Comparison of ENCODE assay signal across 13 cellular contexts in genomic region chr1:234231061-234231892, GRCh38.
A peak's percentile ranks its signal among the peaks of the same experiment; 100 is the strongest.
DNase-seq lines count a peak whose midpoint lies in the region; ATAC-seq and TF ChIP-seq lines count a peak whose summit lies in the region.
"Had no signal": no experiment of that assay in that cellular context is flagged by ENCODE, and none has a peak within 500 bp of the region (broad histone marks: within the 10 kb centered on the region; RNA-seq: fewer than 3 reads in every experiment).

No MANE protein-coding gene starts in this region.

- CTCF ChIA-PET in SK-N-SH (lab: Yijun Ruan, JAX), result interaction anchor here (0.6 to 3.3 kb wide), 3 partner anchors 18 to 79 kb away, joined by 3 to 17 read pairs (median 5); no protein-coding TSS in a partner anchor

- H3F3A ChIP-seq in SK-N-SH (replicated peaks; ENCODE audit: insufficient read depth), result no peaks in the 10 kb centered on the region

- no peaks in the 10 kb centered on the region for H3K79me2 ChIP-seq in SK-N-SH (ENCODE audit: insufficient read depth)

- H3K9ac ChIP-seq in BLaER1 treated with 17β-estradiol and CSF1 and Interleukin-3, amounts not matched to agents 10 nM and 100 nM, result peak overlapping the region in 3 of 11 experiments; percentile 29 to 52 (median 38); a peak in 2 of 22 replicates
- H3K9ac ChIP-seq in SK-N-SH, result no peak overlapping the region

- peaks cover 0 to 10% (median 0%) of the 10 kb centered on the region in 11 experiments; a peak in 3 of 22 replicates for H3K9me3 ChIP-seq in BLaER1 treated with 17β-estradiol and CSF1 and Interleukin-3, amounts not matched to agents 10 nM and 100 nM (replicated peaks in 1 of 11)
- H3K9me3 ChIP-seq in SK-N-SH, result no peaks in the 10 kb centered on the region
- H3K9me3 ChIP-seq: heart right ventricle, tibial nerve had no signal

- no peaks in the 10 kb centered on the region for H3K9me2 ChIP-seq in SK-N-SH

- POLR2A ChIA-PET in SK-N-SH (lab: Yijun Ruan, JAX), result interaction anchor here (0.6 kb wide), 1 partner anchor 43 kb away, joined by 4 read pairs; no protein-coding TSS in a partner anchor

- no peaks in the 10 kb centered on the region; a peak in 1 of 22 replicates for H4K20me1 ChIP-seq in BLaER1 treated with 17β-estradiol and CSF1 and Interleukin-3, amounts not matched to agents 10 nM and 100 nM
- no peaks in the 10 kb centered on the region for H4K20me1 ChIP-seq in SK-N-SH (ENCODE audit: insufficient read depth)

- H3K27ac ChIP-seq in BLaER1 treated with 17β-estradiol and CSF1 and Interleukin-3, amounts not matched to agents 10 nM and 100 nM, result 0 out of 22 replicates have a peak overlapping the region, but pooled peaks of 2 of the 11 experiments have one; percentile 16 to 29
- no peak overlapping the region for H3K27ac ChIP-seq in SK-N-SH (ENCODE audit: low read depth in 2 of 2, low read length in 1 of 2)
- H3K27ac ChIP-seq: heart right ventricle, tibial nerve had no signal

- DNase-seq in SK-N-SH, result no peak
- DNase-seq in islet precursor cell, result peak; percentile 85
- DNase-seq in dermis blood vessel endothelial cell, result no peak
- DNase-seq in GM19240 (ENCODE audit: insufficient read length, low spot score), result no peak
- DNase-seq: heart right ventricle, naive B cell, NCI-H1436 treated with DMSO at 0.1 percent for 48 hours had no signal

- no peak for TF ChIP-seq RAD21 in SK-N-SH (IDR thresholded peaks at IDR 0.05; ENCODE audit: low read length)

- 86% methylated on average over 30 of the region's 55 CpGs for WGBS in SK-N-SH (ENCODE audit: low lambda C conversion rate)

- TF ChIP-seq EP300 in SK-N-SH (IDR thresholded peaks at IDR 0.05; ENCODE audit: borderline replicate concordance in 1 of 2, low read depth in 1 of 2, low read length in 1 of 2), result no peak

- H3K4me3 ChIP-seq in BLaER1 treated with 17β-estradiol and CSF1 and Interleukin-3, amounts not matched to agents 10 nM and 100 nM, result no peak overlapping the region
- H3K4me3 ChIP-seq in SK-N-SH (ENCODE audit: low read depth in 2 of 2, low read length in 1 of 2), result no peak overlapping the region
- H3K4me3 ChIP-seq: tibial nerve had no signal

- ATAC-seq in GM18861 (IDR thresholded peaks at IDR 0.05; ENCODE audit: unreplicated experiment) (peak; percentile 53), HG03520 (IDR thresholded peaks at IDR 0.05; ENCODE audit: unreplicated experiment) (no peak), HG03196 (IDR thresholded peaks at IDR 0.05; ENCODE audit: unreplicated experiment) (no peak)
- ATAC-seq: Right ventricle myocardium inferior had no signal

- TF ChIP-seq CTCF in SK-N-SH (IDR thresholded peaks at IDR 0.05), result peak; percentile 13; the same call in 1 of the 2 replicates

- H3K36me3 ChIP-seq in BLaER1 treated with 17β-estradiol and CSF1 and Interleukin-3, amounts not matched to agents 10 nM and 100 nM, result no peaks in the 10 kb centered on the region
- H3K36me3 ChIP-seq in SK-N-SH (replicated peaks in 1 of 2; ENCODE audit: control insufficient read depth in 1 of 2, insufficient read depth in 2 of 2, low read length in 1 of 2), result no peaks in the 10 kb centered on the region
- H3K36me3 ChIP-seq: heart right ventricle, tibial nerve had no signal

- H3K4me2 ChIP-seq in BLaER1 treated with 17β-estradiol and CSF1 and Interleukin-3, amounts not matched to agents 10 nM and 100 nM, result peak overlapping the region; percentile 31 to 83 (median 62)
- H3K4me2 ChIP-seq in SK-N-SH, result no peak overlapping the region

- peaks cover 10 to 29% (median 19%) of the 10 kb centered on the region in 10 experiments; a peak in 19 of 20 replicates for H3K4me1 ChIP-seq in BLaER1 treated with 17β-estradiol and CSF1 and Interleukin-3, amounts not matched to agents 10 nM and 100 nM
- peaks cover 0 to 24% of the 10 kb centered on the region in 2 experiments; a peak in 3 of 4 replicates for H3K4me1 ChIP-seq in SK-N-SH (ENCODE audit: control insufficient read depth in 1 of 2, insufficient read depth in 2 of 2, low read depth in 1 of 2, low read length in 1 of 2)
- H3K4me1 ChIP-seq: tibial nerve had no signal

- no peak overlapping the region for H2AFZ ChIP-seq in SK-N-SH (ENCODE audit: low read depth)

- no peaks in the 10 kb centered on the region for H3K27me3 ChIP-seq in BLaER1 treated with 17β-estradiol and CSF1 and Interleukin-3, amounts not matched to agents 10 nM and 100 nM
- no peaks in the 10 kb centered on the region for H3K27me3 ChIP-seq in SK-N-SH (ENCODE audit: insufficient read depth)
- H3K27me3 ChIP-seq: tibial nerve had no signal

TF ChIP-seq in SK-N-SH, 30 proteins besides CTCF, POLR2A, EP300 and RAD21:
- no peak for TF ChIP-seq ZBTB33 (IDR thresholded peaks at IDR 0.05; ENCODE audit: borderline replicate concordance, low read depth)
- TF ChIP-seq SMC3 (IDR thresholded peaks at IDR 0.05; ENCODE audit: low read depth, low read length), result no peak
- TF ChIP-seq FOXJ3 (CRISPR knock-in tag; IDR thresholded peaks at IDR 0.05), result no peak
- TF ChIP-seq IRF3 (IDR thresholded peaks at IDR 0.05; ENCODE audit: low read depth, low read length), result no peak
- no peak for TF ChIP-seq FOSL2 (IDR thresholded peaks at IDR 0.05; ENCODE audit: borderline replicate concordance, low read depth)
- no peak for TF ChIP-seq PBX3 (IDR thresholded peaks at IDR 0.05)
- TF ChIP-seq NFIC (IDR thresholded peaks at IDR 0.05; ENCODE audit: borderline replicate concordance), result no peak
- no peak for TF ChIP-seq MXI1 (IDR thresholded peaks at IDR 0.05; ENCODE audit: low read depth, low read length)
- no peak for TF ChIP-seq RCOR1 (IDR thresholded peaks at IDR 0.05; ENCODE audit: low read length)
- TF ChIP-seq USF2 (IDR thresholded peaks at IDR 0.05; ENCODE audit: borderline replicate concordance, low read depth, low read length), result no peak
- no peak for TF ChIP-seq MAX (IDR thresholded peaks at IDR 0.05; ENCODE audit: low read depth)
- TF ChIP-seq GATA2 (CRISPR knock-in tag; IDR thresholded peaks at IDR 0.05), result no peak
- TF ChIP-seq FOXM1 (IDR thresholded peaks at IDR 0.05; ENCODE audit: low read depth), result no peak
